8 cellular contexts compared by ENCODE assay signal in genomic region chr14:60094306-60094897, GRCh38. TPM values are rescaled to one million over a fixed set of nuclear protein-coding genes. Genes with fewer than 3 reads are reported as not detected.
DNase-seq lines count a peak whose midpoint lies in the region; ATAC-seq and TF ChIP-seq lines count a peak whose summit lies in the region.

No MANE protein-coding gene starts in this region.

- no peaks in the 10 kb centered on the region for H3K36me3 ChIP-seq in KMS-11 (ENCODE audit: insufficient read depth)

- peak overlapping the region; percentile 84 for H3K4me2 ChIP-seq in KMS-11

- in situ Hi-C loops in astrocyte of the spinal cord (cut with HindIII; ENCODE audit: low sequenced_read_pairs) (no loop called here), GM13977 (cut with MboI; ENCODE audit: low pct_unique_long_range_greater_than_20kb, low sequenced_read_pairs, unreplicated experiment) (no loop called here)

- no peaks in the 10 kb centered on the region for H3K27me3 Mint-ChIP-seq in mesothelial cell of epicardium (ENCODE audit: low read depth)

- H3K27ac ChIP-seq in KMS-11 = no peak overlapping the region

- H3K9me3 Mint-ChIP-seq in mesothelial cell of epicardium = no peaks in the 10 kb centered on the region

- peaks cover 26% of the 10 kb centered on the region for H3K4me1 ChIP-seq in KMS-11 (ENCODE audit: low read depth, poor library complexity, severe bottlenecking)

- H3K79me2 ChIP-seq in KMS-11 (ENCODE audit: insufficient read depth, low read depth) = peaks cover 47% of the 10 kb centered on the region

- H4K20me1 ChIP-seq in KMS-11 (ENCODE audit: insufficient read depth) = no peaks in the 10 kb centered on the region

- peak overlapping the region; percentile 83 for H3K4me3 Mint-ChIP-seq in mesothelial cell of epicardium

- DNase-seq in CMK (ENCODE audit: low read depth) = peak; percentile 69
- DNase-seq in astrocyte of the spinal cord (ENCODE audit: low read depth, low spot score) = peak; percentile 59
- no peak for DNase-seq in mesothelial cell of epicardium (ENCODE audit: low spot score in 2 of 2, unreplicated experiment in 2 of 2)
- no peak for DNase-seq in NCI-H2081 (lab: John Stamatoyannopoulos, UW)
- DNase-seq in GM13977 (ENCODE audit: low spot score) = no peak

- H2AFZ ChIP-seq in KMS-11 (ENCODE audit: low read depth) = no peak overlapping the region

- H3K36me3 Mint-ChIP-seq in mesothelial cell of epicardium = peaks cover 8% of the 10 kb centered on the region

- peaks cover 29% of the 10 kb centered on the region for H3K4me1 Mint-ChIP-seq in mesothelial cell of epicardium

- H3K27ac Mint-ChIP-seq in mesothelial cell of epicardium = peak overlapping the region; percentile 97

- TF ChIP-seq CTCF in KMS-11 (conservative IDR thresholded peaks at IDR 0.05; ENCODE audit: low read depth, low read length) = no peak
- TF ChIP-seq CTCF in astrocyte of the spinal cord (IDR thresholded peaks at IDR 0.05; ENCODE audit: low read depth, low read length) = no peak
- TF ChIP-seq CTCF in mesothelial cell of epicardium (IDR thresholded peaks at IDR 0.05; ENCODE audit: unreplicated experiment) = no peak
- no peak for TF ChIP-seq CTCF in GM13977 (IDR thresholded peaks at IDR 0.05; ENCODE audit: extremely low read depth, insufficient read depth, missing control alignments)

- H3K4me3 ChIP-seq in KMS-11 (IDR thresholded peaks at IDR 0.05; ENCODE audit: insufficient read depth, low read depth, low read length) (no peak overlapping the region), astrocyte of the spinal cord (ENCODE audit: low read depth, low read length) (peak overlapping the region; percentile 28)

- no peaks in the 10 kb centered on the region for H3K27me3 ChIP-seq in KMS-11 (ENCODE audit: insufficient read depth, low read depth)

- ATAC-seq in GM19467 (IDR thresholded peaks at IDR 0.05; ENCODE audit: unreplicated experiment) (no peak), GM18858 (IDR thresholded peaks at IDR 0.05; ENCODE audit: unreplicated experiment) (no peak)

- no peak overlapping the region for H3K9ac ChIP-seq in KMS-11

RNA-seq across cellular contexts. Expression of gene PCNX4, which starts 2.7 kb away (rescaled TPM):
- total RNA-seq in mesothelial cell of epicardium = 71.1 to 79.0 TPM (median 72.3 TPM) in 3 replicates

Comparison
In these comparisons a context has a peak if more than half of its experiments do, and no peak if none do; other contexts are left out.
1. DNase-seq: peak in CMK (single experiment) and astrocyte of the spinal cord (single experiment); none in mesothelial cell of epicardium (0 of 2), NCI-H2081 (0 of 2) and GM13977 (single experiment).